Comparison of ENCODE assay signal across 29 cellular contexts in genomic region chr7:12913002-12913401, GRCh38.
"Had no signal": no experiment of that assay in that cellular context is flagged by ENCODE, and none has a peak within 500 bp of the region (broad histone marks: within the 10 kb centered on the region; RNA-seq: fewer than 3 reads in every experiment).

No MANE protein-coding gene starts in this region.

- H3K27ac ChIP-seq: colonic mucosa, coronary artery, dorsolateral prefrontal cortex, epithelial cell of prostate, esophagus muscularis mucosa, esophagus squamous epithelium, foreskin keratinocyte, gastrocnemius medialis, gastroesophageal sphincter, heart left ventricle, heart right ventricle, hepatocyte had no signal

- H3K4me1 ChIP-seq: colonic mucosa, gastrocnemius medialis, heart left ventricle, heart right ventricle had no signal

- H3K27ac Mint-ChIP-seq: dendritic cell treated with granulocyte-macrophage colony-stimulating factor and Interleukin-4, amounts not matched to agents 40 ng/mL and 50 ng/mL, for 4 days; effector memory CD8-positive, alpha-beta T cell; endodermal cell had no signal

- H3K27me3 Mint-ChIP-seq: dendritic cell treated with granulocyte-macrophage colony-stimulating factor and Interleukin-4, amounts not matched to agents 40 ng/mL and 50 ng/mL, for 4 days had no signal

- H3K9me3 Mint-ChIP-seq: effector memory CD8-positive, alpha-beta T cell had no signal

- H2AFZ ChIP-seq: hepatocyte had no signal

- H3K36me3 ChIP-seq: colonic mucosa, esophagus muscularis mucosa, esophagus squamous epithelium, gastrocnemius medialis, gastroesophageal sphincter, heart left ventricle, heart right ventricle had no signal

- H3K27me3 ChIP-seq: colonic mucosa, dorsolateral prefrontal cortex, esophagus muscularis mucosa, esophagus squamous epithelium, foreskin keratinocyte, gastrocnemius medialis, gastroesophageal sphincter, heart left ventricle, heart right ventricle, hepatocyte had no signal

- DNase-seq: colonic mucosa; cortex of kidney; dermis blood vessel endothelial cell; dorsolateral prefrontal cortex; effector CD4-positive, alpha-beta T cell; effector CD8-positive, alpha-beta T cell; effector memory CD4-positive, alpha-beta T cell; effector memory CD8-positive, alpha-beta T cell; endodermal cell; erythroblast; esophagus squamous epithelium; foreskin fibroblast; foreskin keratinocyte; foreskin melanocyte; gastrocnemius medialis; glutamatergic neuron; head of caudate nucleus; heart left ventricle; heart right ventricle had no signal

- H3K4me3 ChIP-seq: colonic mucosa, coronary artery, dorsolateral prefrontal cortex, esophagus muscularis mucosa, esophagus squamous epithelium, gastrocnemius medialis, gastroesophageal sphincter, heart left ventricle, heart right ventricle, hepatocyte had no signal

- H3K4me1 Mint-ChIP-seq: endodermal cell had no signal

- H3K9me3 ChIP-seq: colonic mucosa, esophagus muscularis mucosa, gastrocnemius medialis, gastroesophageal sphincter, heart left ventricle, heart right ventricle had no signal

- H3K79me2 ChIP-seq: hepatocyte had no signal

- H3K4me3 Mint-ChIP-seq: dendritic cell treated with granulocyte-macrophage colony-stimulating factor and Interleukin-4, amounts not matched to agents 40 ng/mL and 50 ng/mL, for 4 days; effector memory CD8-positive, alpha-beta T cell; endodermal cell had no signal

- ATAC-seq: effector memory CD8-positive, alpha-beta T cell; esophagus mucosa; foreskin keratinocyte; gastrocnemius medialis; gastroesophageal sphincter; heart left ventricle; heart right ventricle had no signal

- H3K4me2 ChIP-seq: hepatocyte had no signal

- FAIRE-seq: endometrium, endothelial cell of umbilical vein, frontal cortex had no signal
